31 cellular contexts compared by ENCODE assay signal in genomic region chr2:121584741-121585140, GRCh38. TPM values are rescaled to one million over a fixed set of nuclear protein-coding genes. Genes with fewer than 3 reads are reported as not detected.
"Had no signal": no experiment of that assay in that cellular context is flagged by ENCODE, and none has a peak within 500 bp of the region (broad histone marks: within the 10 kb centered on the region; RNA-seq: fewer than 3 reads in every experiment).

No MANE protein-coding gene starts in this region.

- DNase-seq: activated CD4-positive, alpha-beta memory T cell treated with anti-CD3 and anti-CD28 coated beads for 36 hours; activated CD4-positive, alpha-beta T cell treated with anti-CD3 and anti-CD28 coated beads for 36 hours; activated CD4-positive, alpha-beta T cell treated with anti-CD3 and anti-CD28 coated beads, Interleukin-2, amount 10 ng/mL, durations not matched to agents 24 days and 14 days; activated CD4-positive, CD25-positive, alpha-beta regulatory T cell; activated CD4-positive, CD25-positive, alpha-beta regulatory T cell treated with anti-CD3 and anti-CD28 coated beads, Interleukin-2, amount 50 U/mL, for 72 hours; activated CD8-positive, alpha-beta memory T cell treated with anti-CD3 and anti-CD28 coated beads, Interleukin-2, amount 50 U/mL, for 48 hours; activated CD8-positive, alpha-beta T cell treated with anti-CD3 and anti-CD28 coated beads, Interleukin-2, amount 10 ng/mL, durations not matched to agents 7 days and 5 days; activated gamma-delta T cell; activated naive CD4-positive, alpha-beta T cell; activated naive CD4-positive, alpha-beta T cell treated with anti-CD3 and anti-CD28 coated beads, Interleukin-2, amount 10 ng/mL, durations not matched to agents 7 days and 5 days; activated T-cell treated with anti-CD3 and anti-CD28 coated beads for 4 hours; activated T-cell treated with anti-CD3 and anti-CD28 coated beads, Interleukin-2, amount 50 U/mL, for 24 hours; activated T-cell treated with anti-CD3 and anti-CD28 coated beads, Interleukin-2, amount 50 U/mL, for 72 hours; adrenal gland; amygdala; aorta; body of pancreas; caudate nucleus; cortex of kidney; dermis blood vessel endothelial cell; effector CD4-positive, alpha-beta T cell; effector memory CD8-positive, alpha-beta T cell; erythroblast; foreskin keratinocyte; T-helper 1 cell; T-helper 2 cell had no signal

- H3K4me3 ChIP-seq: adrenal gland, body of pancreas, esophagus muscularis mucosa, gastroesophageal sphincter had no signal

- H3K9me3 ChIP-seq: adrenal gland, body of pancreas, esophagus muscularis mucosa, gastroesophageal sphincter had no signal

- H3K27me3 Mint-ChIP-seq: activated CD4-positive, alpha-beta memory T cell treated with anti-CD3 and anti-CD28 coated beads for 36 hours; activated CD4-positive, alpha-beta T cell treated with anti-CD3 and anti-CD28 coated beads for 36 hours; activated CD4-positive, alpha-beta T cell treated with anti-CD3 and anti-CD28 coated beads, Interleukin-2, amount 10 ng/mL, durations not matched to agents 24 days and 14 days; activated naive CD4-positive, alpha-beta T cell treated with anti-CD3 and anti-CD28 coated beads, Interleukin-2, amount 10 ng/mL, durations not matched to agents 7 days and 5 days; activated T-cell treated with anti-CD3 and anti-CD28 coated beads, Interleukin-2, amount 50 U/mL, for 24 hours; effector memory CD8-positive, alpha-beta T cell had no signal

- ATAC-seq: activated CD4-positive, alpha-beta T cell treated with anti-CD3 and anti-CD28 coated beads for 36 hours; activated CD8-positive, alpha-beta T cell treated with anti-CD3 and anti-CD28 coated beads, Interleukin-2, amount 10 ng/mL, durations not matched to agents 7 days and 5 days; activated naive CD4-positive, alpha-beta T cell treated with anti-CD3 and anti-CD28 coated beads, Interleukin-2, amount 50 U/mL, for 72 hours; activated T-cell treated with anti-CD3 and anti-CD28 coated beads, Interleukin-2, amount 50 U/mL, for 72 hours; body of pancreas; effector memory CD8-positive, alpha-beta T cell; foreskin keratinocyte; gastroesophageal sphincter had no signal

- H3K4me3 Mint-ChIP-seq: activated CD4-positive, alpha-beta memory T cell treated with anti-CD3 and anti-CD28 coated beads for 36 hours; activated CD4-positive, alpha-beta T cell treated with anti-CD3 and anti-CD28 coated beads for 36 hours; activated CD4-positive, alpha-beta T cell treated with anti-CD3 and anti-CD28 coated beads, Interleukin-2, amount 10 ng/mL, durations not matched to agents 24 days and 14 days; activated CD8-positive, alpha-beta T cell treated with anti-CD3 and anti-CD28 coated beads, Interleukin-2, amount 10 ng/mL, durations not matched to agents 7 days and 5 days; activated naive CD4-positive, alpha-beta T cell treated with anti-CD3 and anti-CD28 coated beads, Interleukin-2, amount 10 ng/mL, durations not matched to agents 7 days and 5 days; activated T-cell treated with anti-CD3 and anti-CD28 coated beads, Interleukin-2, amount 50 U/mL, for 24 hours; activated T-cell treated with anti-CD3 and anti-CD28 coated beads, Interleukin-2, amount 50 U/mL, for 72 hours; effector memory CD8-positive, alpha-beta T cell had no signal

- H3K27ac Mint-ChIP-seq: activated CD4-positive, alpha-beta memory T cell treated with anti-CD3 and anti-CD28 coated beads for 36 hours; activated CD4-positive, alpha-beta T cell treated with anti-CD3 and anti-CD28 coated beads for 36 hours; activated CD4-positive, alpha-beta T cell treated with anti-CD3 and anti-CD28 coated beads, Interleukin-2, amount 10 ng/mL, durations not matched to agents 24 days and 14 days; activated CD8-positive, alpha-beta T cell treated with anti-CD3 and anti-CD28 coated beads, Interleukin-2, amount 10 ng/mL, durations not matched to agents 7 days and 5 days; activated naive CD4-positive, alpha-beta T cell treated with anti-CD3 and anti-CD28 coated beads, Interleukin-2, amount 10 ng/mL, durations not matched to agents 7 days and 5 days; activated naive CD4-positive, alpha-beta T cell treated with anti-CD3 and anti-CD28 coated beads, Interleukin-2, amount 50 U/mL, for 72 hours; activated T-cell treated with anti-CD3 and anti-CD28 coated beads, Interleukin-2, amount 50 U/mL, for 24 hours; activated T-cell treated with anti-CD3 and anti-CD28 coated beads, Interleukin-2, amount 50 U/mL, for 72 hours had no signal

- H3K9me3 Mint-ChIP-seq: activated CD4-positive, alpha-beta memory T cell treated with anti-CD3 and anti-CD28 coated beads for 36 hours; activated CD4-positive, alpha-beta T cell treated with anti-CD3 and anti-CD28 coated beads, Interleukin-2, amount 10 ng/mL, durations not matched to agents 24 days and 14 days; activated naive CD4-positive, alpha-beta T cell treated with anti-CD3 and anti-CD28 coated beads, Interleukin-2, amount 10 ng/mL, durations not matched to agents 7 days and 5 days; activated naive CD4-positive, alpha-beta T cell treated with anti-CD3 and anti-CD28 coated beads, Interleukin-2, amount 50 U/mL, for 72 hours; activated T-cell treated with anti-CD3 and anti-CD28 coated beads, Interleukin-2, amount 50 U/mL, for 24 hours; activated T-cell treated with anti-CD3 and anti-CD28 coated beads, Interleukin-2, amount 50 U/mL, for 72 hours; effector memory CD8-positive, alpha-beta T cell had no signal

- H3K36me3 Mint-ChIP-seq: activated naive CD4-positive, alpha-beta T cell treated with anti-CD3 and anti-CD28 coated beads, Interleukin-2, amount 50 U/mL, for 72 hours had no signal

- H3K4me1 Mint-ChIP-seq: activated naive CD4-positive, alpha-beta T cell treated with anti-CD3 and anti-CD28 coated beads, Interleukin-2, amount 10 ng/mL, durations not matched to agents 7 days and 5 days had no signal

RNA-seq across cellular contexts. Expression of gene RNU4ATAC, which starts 54.1 kb away (rescaled TPM):
- total RNA-seq: activated CD4-positive, alpha-beta memory T cell treated with anti-CD3 and anti-CD28 coated beads for 36 hours; activated CD4-positive, alpha-beta T cell treated with anti-CD3 and anti-CD28 coated beads for 36 hours; activated CD4-positive, alpha-beta T cell treated with anti-CD3 and anti-CD28 coated beads, Interleukin-2, amount 10 ng/mL, durations not matched to agents 24 days and 14 days; activated CD8-positive, alpha-beta memory T cell treated with anti-CD3 and anti-CD28 coated beads for 36 hours; activated CD8-positive, alpha-beta T cell treated with anti-CD3 and anti-CD28 coated beads, Interleukin-2, amount 10 ng/mL, durations not matched to agents 7 days and 5 days; activated naive CD4-positive, alpha-beta T cell treated with anti-CD3 and anti-CD28 coated beads, Interleukin-2, amount 50 U/mL, for 72 hours; activated T-cell treated with anti-CD3 and anti-CD28 coated beads, Interleukin-2, amount 50 U/mL, for 72 hours; adrenal gland; aorta; body of pancreas; chondrocyte; dermis blood vessel endothelial cell; esophagus muscularis mucosa; foreskin keratinocyte; gastroesophageal sphincter had no signal
